ENCODE assay signal across 19 cellular contexts in genomic region chr9:91220491-91221135, GRCh38.
DNase-seq lines count a peak whose midpoint lies in the region; ATAC-seq and TF ChIP-seq lines count a peak whose summit lies in the region.
"Had no signal": no experiment of that assay in that cellular context is flagged by ENCODE, and none has a peak within 500 bp of the region (broad histone marks: within the 10 kb centered on the region; RNA-seq: fewer than 3 reads in every experiment).

No MANE protein-coding gene starts in this region.

- no peak for TF ChIP-seq POLR2A in gastroesophageal sphincter (IDR thresholded peaks at IDR 0.05)

- no peaks in the 10 kb centered on the region for H4K20me1 ChIP-seq in GM23248 (ENCODE audit: insufficient read depth)

- 91 to 93% methylated on average over 12 of the region's 12 CpGs for WGBS in GM23248 (ENCODE audit: low coverage in 1 of 2, low lambda C conversion rate in 2 of 2, missing lambda C conversion rate in 2 of 2), 2 experiments
- WGBS in gastroesophageal sphincter (ENCODE audit: low coverage in 1 of 2), 2 donors, result 80 to 94% methylated on average over 1 to 12 of the region's 12 CpGs

- no peak overlapping the region for H2AFZ ChIP-seq in GM23248

- no peaks in the 10 kb centered on the region for H3K36me3 ChIP-seq in GM23248 (ENCODE audit: low read depth)
- no peaks in the 10 kb centered on the region for H3K36me3 ChIP-seq in brain microvascular endothelial cell (replicated peaks)
- peaks cover 0 to 33% of the 10 kb centered on the region in 2 donors for H3K36me3 ChIP-seq in gastroesophageal sphincter

- no peak for TF ChIP-seq EP300 in gastroesophageal sphincter (IDR thresholded peaks at IDR 0.05)

- H3K79me2 ChIP-seq in GM23248 (ENCODE audit: insufficient read depth), result no peaks in the 10 kb centered on the region

- no peak for TF ChIP-seq CTCF in brain microvascular endothelial cell (IDR thresholded peaks at IDR 0.05; ENCODE audit: low read depth, low read length, missing control alignments)
- TF ChIP-seq CTCF in gastroesophageal sphincter (IDR thresholded peaks at IDR 0.05), result no peak

- no peaks in the 10 kb centered on the region for H3K4me1 ChIP-seq in GM23248 (ENCODE audit: insufficient read depth)
- peaks cover 0 to 14% (median 0%) of the 10 kb centered on the region in 3 donors for H3K4me1 ChIP-seq in gastroesophageal sphincter

- no peak overlapping the region for H3K4me3 ChIP-seq in GM23248
- H3K4me3 ChIP-seq in brain microvascular endothelial cell (ENCODE audit: low read depth, low read length), result no peak overlapping the region
- no peak overlapping the region for H3K4me3 ChIP-seq in gastroesophageal sphincter
- no peak overlapping the region for H3K4me3 ChIP-seq in skeletal muscle cell (ENCODE audit: low read depth, low read length)
- H3K4me3 ChIP-seq: SK-N-MC had no signal

- no peaks in the 10 kb centered on the region for H3K9me2 ChIP-seq in GM23248 (ENCODE audit: insufficient read depth)

- H3F3A ChIP-seq in GM23248 (ENCODE audit: insufficient read depth), result no peaks in the 10 kb centered on the region; the same call in 1 of the 2 replicates

- H3K9me3 ChIP-seq in GM23248 (ENCODE audit: low read depth), result no peaks in the 10 kb centered on the region
- no peaks in the 10 kb centered on the region for H3K9me3 ChIP-seq in gastroesophageal sphincter

- ATAC-seq in gastroesophageal sphincter, result no peak
- ATAC-seq: WTC11 had no signal

- H3K27ac ChIP-seq in GM23248 (no peak overlapping the region), brain microvascular endothelial cell (peak overlapping the region; percentile 78), gastroesophageal sphincter (peak overlapping the region in 3 of 4 donors; percentile 10 to 45 (median 24))
- H3K27ac ChIP-seq: SK-N-MC had no signal

- H3K4me2 ChIP-seq in GM23248 (ENCODE audit: unreplicated experiment), result no peak overlapping the region

- in situ Hi-C loops in GM23248 (cut with MboI) (no loop called here), brain microvascular endothelial cell (cut with HindIII; ENCODE audit: low pct_ligation_motif_present, low sequenced_read_pairs) (no loop called here)

- H3K27me3 ChIP-seq in GM23248 (replicated peaks; ENCODE audit: insufficient read depth) (no peaks in the 10 kb centered on the region), brain microvascular endothelial cell (replicated peaks) (no peaks in the 10 kb centered on the region), gastroesophageal sphincter (no peaks in the 10 kb centered on the region)

- no peak overlapping the region for H3K9ac ChIP-seq in GM23248

- DNase-seq in GM23248 (peak; percentile 21), brain microvascular endothelial cell (peak; percentile 52), skeletal muscle cell (ENCODE audit: low read depth) (peak; percentile 29), OCI-M1 (lab: John Stamatoyannopoulos, UW) (no peak), anterior cingulate cortex (lab: John Stamatoyannopoulos, UW) (no peak)
- no peak for DNase-seq in stimulated activated CD4-positive, alpha-beta T cell treated with anti-CD3 and anti-CD28 coated beads, Interleukin-2, amount 100 ng/mL, for 24 hours
- DNase-seq: activated CD4-positive, alpha-beta T cell treated with anti-CD3 and anti-CD28 coated beads, Interleukin-2, amount 50 U/mL, for 48 hours; activated naive CD8-positive, alpha-beta T cell treated with anti-CD3 and anti-CD28 coated beads for 36 hours; activated T-cell treated with anti-CD3 and anti-CD28 coated beads, Interleukin-2, amount 50 U/mL, for 4 hours; CD8-positive, alpha-beta memory T cell; central memory CD4-positive, alpha-beta T cell; DND-41; effector CD8-positive, alpha-beta T cell; midbrain; NCI-H187 treated with DMSO at 0.1 percent for 48 hours; NK-92 treated with Interleukin-12 subunit alpha and Interleukin-12 subunit beta, amount 100 ng/mL, for 24 hours had no signal

Comparison
In these comparisons a context has a peak if more than half of its experiments do, and no peak if none do; other contexts are left out.
1. DNase-seq: peak in GM23248 (single experiment), brain microvascular endothelial cell (single experiment) and skeletal muscle cell (single experiment); none in OCI-M1 (single experiment), anterior cingulate cortex (0 of 58) and stimulated activated CD4-positive, alpha-beta T cell treated with anti-CD3 and anti-CD28 coated beads, Interleukin-2, amount 100 ng/mL, for 24 hours (0 of 2).